ENCODE assay signal across 17 cellular contexts in the genomic region with DNA sequence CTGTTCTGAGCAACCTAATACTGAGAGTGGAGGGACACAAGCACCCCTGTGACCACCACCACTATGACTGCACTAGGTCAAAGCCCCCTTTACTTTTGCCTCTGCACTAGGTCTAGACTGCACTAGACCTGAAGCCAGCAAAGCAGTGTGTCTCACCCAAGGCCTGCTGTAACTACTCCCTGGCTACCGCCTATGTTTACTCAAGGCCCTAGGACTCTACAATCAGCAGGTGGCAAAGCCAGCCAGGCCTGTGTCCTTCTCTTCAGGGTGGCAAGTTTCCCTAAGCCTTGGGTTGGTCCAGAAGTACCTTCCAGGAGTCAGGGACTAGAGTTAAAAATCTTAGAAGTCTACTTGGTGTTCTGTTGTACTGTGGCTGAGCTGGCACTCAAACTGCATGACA.
"Had no signal": no experiment of that assay in that cellular context is flagged by ENCODE, and none has a peak within 500 bp of the region (broad histone marks: within the 10 kb centered on the region; RNA-seq: fewer than 3 reads in every experiment).

No MANE protein-coding gene starts in this region.

- H3K27ac Mint-ChIP-seq: activated CD4-positive, alpha-beta T cell treated with anti-CD3 and anti-CD28 coated beads, Interleukin-2, amount 10 ng/mL, durations not matched to agents 24 days and 14 days; activated CD8-positive, alpha-beta T cell treated with anti-CD3 and anti-CD28 coated beads, Interleukin-2, amount 10 ng/mL, durations not matched to agents 7 days and 5 days; brain; natural killer cell had no signal

- H3K4me1 Mint-ChIP-seq: activated CD4-positive, alpha-beta T cell treated with anti-CD3 and anti-CD28 coated beads, Interleukin-2, amount 10 ng/mL, durations not matched to agents 24 days and 14 days; brain had no signal

- H3K4me3 ChIP-seq: smooth muscle cell, thoracic aorta had no signal

- H3K4me3 Mint-ChIP-seq: activated CD4-positive, alpha-beta T cell treated with anti-CD3 and anti-CD28 coated beads, Interleukin-2, amount 10 ng/mL, durations not matched to agents 24 days and 14 days; activated CD8-positive, alpha-beta T cell treated with anti-CD3 and anti-CD28 coated beads, Interleukin-2, amount 10 ng/mL, durations not matched to agents 7 days and 5 days; brain; natural killer cell had no signal

- H3K27me3 Mint-ChIP-seq: activated CD4-positive, alpha-beta T cell treated with anti-CD3 and anti-CD28 coated beads, Interleukin-2, amount 10 ng/mL, durations not matched to agents 24 days and 14 days; brain had no signal

- DNase-seq: activated CD4-positive, alpha-beta T cell treated with anti-CD3 and anti-CD28 coated beads, Interleukin-2, amount 10 ng/mL, durations not matched to agents 24 days and 14 days; activated CD4-positive, CD25-positive, alpha-beta regulatory T cell; activated CD8-positive, alpha-beta memory T cell treated with anti-CD3 and anti-CD28 coated beads, Interleukin-2, amount 50 U/mL, for 4 hours; activated CD8-positive, alpha-beta T cell treated with anti-CD3 and anti-CD28 coated beads, Interleukin-2, amount 10 ng/mL, durations not matched to agents 7 days and 5 days; activated gamma-delta T cell; activated T-cell treated with anti-CD3 and anti-CD28 coated beads, Interleukin-2, amount 50 U/mL, for 48 hours; amygdala; effector CD8-positive, alpha-beta T cell; foreskin melanocyte; kidney glomerular epithelial cell; natural killer cell; nucleus accumbens; right cardiac atrium had no signal

- ATAC-seq: activated CD8-positive, alpha-beta T cell treated with anti-CD3 and anti-CD28 coated beads, Interleukin-2, amount 10 ng/mL, durations not matched to agents 7 days and 5 days; activated naive CD4-positive, alpha-beta T cell treated with anti-CD3 and anti-CD28 coated beads, Interleukin-2, amount 50 U/mL, for 72 hours; natural killer cell had no signal

- H3K27ac ChIP-seq: thoracic aorta had no signal

- H3K9me3 ChIP-seq: thoracic aorta had no signal
